Comparison of ENCODE assay signal across 16 cellular contexts in genomic region chr6:29725981-29726380, GRCh38. TPM values are rescaled to one million over a fixed set of nuclear protein-coding genes. Genes with fewer than 3 reads are reported as not detected.
DNase-seq lines count a peak whose midpoint lies in the region; TF ChIP-seq lines count a peak whose summit lies in the region.
"Had no signal": no experiment of that assay in that cellular context is flagged by ENCODE, and none has a peak within 500 bp of the region (broad histone marks: within the 10 kb centered on the region; RNA-seq: fewer than 3 reads in every experiment).

No MANE protein-coding gene starts in this region.

- H3K4me3 ChIP-seq in colonic mucosa (peak overlapping the region; percentile 72), rectal smooth muscle tissue (ENCODE audit: low read length) (peak overlapping the region; percentile 28)
- H3K4me3 ChIP-seq: coronary artery, SK-N-MC, smooth muscle cell had no signal

- peaks cover 54% of the 10 kb centered on the region for H3K36me3 Mint-ChIP-seq in activated T-cell treated with anti-CD3 and anti-CD28 coated beads, Interleukin-2, amount 50 U/mL, for 24 hours (ENCODE audit: low read depth)
- H3K36me3 Mint-ChIP-seq in IgD-negative memory B cell, result peaks cover 4% of the 10 kb centered on the region

- H3K36me3 ChIP-seq in colonic mucosa, result peaks cover 9% of the 10 kb centered on the region
- no peaks in the 10 kb centered on the region for H3K36me3 ChIP-seq in rectal smooth muscle tissue (ENCODE audit: control insufficient read depth, insufficient read depth, low read length)

- H3K27ac Mint-ChIP-seq in activated T-cell treated with anti-CD3 and anti-CD28 coated beads, Interleukin-2, amount 50 U/mL, for 24 hours, result peak overlapping the region; percentile 96
- peak overlapping the region; percentile 53 to 97 (median 85) for H3K27ac Mint-ChIP-seq in IgD-negative memory B cell

- peak overlapping the region; percentile 92 for H3K4me3 Mint-ChIP-seq in activated T-cell treated with anti-CD3 and anti-CD28 coated beads, Interleukin-2, amount 50 U/mL, for 24 hours
- peak overlapping the region; percentile 93 to 99 (median 98) for H3K4me3 Mint-ChIP-seq in IgD-negative memory B cell

- no peak for TF ChIP-seq CTCF in colonic mucosa (IDR thresholded peaks at IDR 0.05)

- no peak for DNase-seq in activated T-cell treated with anti-CD3 and anti-CD28 coated beads, Interleukin-2, amount 50 U/mL, for 24 hours
- no peak for DNase-seq in activated T-cell treated with anti-CD3 and anti-CD28 coated beads, Interleukin-2, amount 50 U/mL, for 1 hour
- no peak for DNase-seq in colonic mucosa
- DNase-seq in iPS-NIHi7 (ENCODE audit: extremely low spot score), result no peak
- DNase-seq in kidney tubule cell (ENCODE audit: low spot score), result no peak
- DNase-seq in cerebellar nuclear complex (lab: John Stamatoyannopoulos, UW), result no peak
- DNase-seq: aorta, Calu3, IMR-90, islet precursor cell, MV-4-11 had no signal

- H3K4me1 Mint-ChIP-seq in activated T-cell treated with anti-CD3 and anti-CD28 coated beads, Interleukin-2, amount 50 U/mL, for 24 hours (ENCODE audit: low read depth), result peaks cover 77% of the 10 kb centered on the region
- H3K4me1 Mint-ChIP-seq in IgD-negative memory B cell, result peaks cover 32 to 55% (median 48%) of the 10 kb centered on the region in 3 donors

- H3K9me3 Mint-ChIP-seq in activated T-cell treated with anti-CD3 and anti-CD28 coated beads, Interleukin-2, amount 50 U/mL, for 24 hours, result no peaks in the 10 kb centered on the region
- H3K9me3 Mint-ChIP-seq in IgD-negative memory B cell, result no peaks in the 10 kb centered on the region

- H3K9ac ChIP-seq in colonic mucosa (ENCODE audit: low read depth in 2 of 2, low read length in 2 of 2) (no peak overlapping the region), rectal smooth muscle tissue (ENCODE audit: low read length) (no peak overlapping the region)

- H3K27me3 ChIP-seq in colonic mucosa (no peaks in the 10 kb centered on the region), rectal smooth muscle tissue (ENCODE audit: control insufficient read depth, insufficient read depth, low read length) (no peaks in the 10 kb centered on the region)

- no peaks in the 10 kb centered on the region for H3K9me3 ChIP-seq in colonic mucosa

- H3K27ac ChIP-seq in colonic mucosa (no peak overlapping the region), rectal smooth muscle tissue (ENCODE audit: low read depth, low read length) (no peak overlapping the region)
- H3K27ac ChIP-seq: coronary artery, SK-N-MC had no signal

- H3K27me3 Mint-ChIP-seq in activated T-cell treated with anti-CD3 and anti-CD28 coated beads, Interleukin-2, amount 50 U/mL, for 24 hours, result no peaks in the 10 kb centered on the region
- no peaks in the 10 kb centered on the region for H3K27me3 Mint-ChIP-seq in IgD-negative memory B cell

- H3K4me1 ChIP-seq in colonic mucosa (no peaks in the 10 kb centered on the region), rectal smooth muscle tissue (ENCODE audit: control insufficient read depth, insufficient read depth, low read length) (peaks cover 3% of the 10 kb centered on the region)

- intact Hi-C loops in colonic mucosa (cut with DNase I), result no loop called here

RNA-seq across cellular contexts. Expression of gene HLA-F, which starts 2.7 kb away (rescaled TPM):
- 393 TPM for polyA plus RNA-seq in IgD-negative memory B cell
- 100 to 1,000 TPM in 1 of 2 donors, 10 to 100 TPM in 1; 58.8 to 201 TPM for total RNA-seq in colonic mucosa
- total RNA-seq: IMR-90 had no signal
- polyA plus RNA-seq: IMR-90 had no signal

RNA-seq across cellular contexts. Expression of gene ZFP57, which starts 45.0 kb away (rescaled TPM):
- polyA plus RNA-seq in IgD-negative memory B cell, result 1.3 TPM
- total RNA-seq in colonic mucosa, result not detected
- total RNA-seq: IMR-90, smooth muscle cell had no signal
- polyA plus RNA-seq: IMR-90, smooth muscle cell had no signal
